In the genomic region with DNA sequence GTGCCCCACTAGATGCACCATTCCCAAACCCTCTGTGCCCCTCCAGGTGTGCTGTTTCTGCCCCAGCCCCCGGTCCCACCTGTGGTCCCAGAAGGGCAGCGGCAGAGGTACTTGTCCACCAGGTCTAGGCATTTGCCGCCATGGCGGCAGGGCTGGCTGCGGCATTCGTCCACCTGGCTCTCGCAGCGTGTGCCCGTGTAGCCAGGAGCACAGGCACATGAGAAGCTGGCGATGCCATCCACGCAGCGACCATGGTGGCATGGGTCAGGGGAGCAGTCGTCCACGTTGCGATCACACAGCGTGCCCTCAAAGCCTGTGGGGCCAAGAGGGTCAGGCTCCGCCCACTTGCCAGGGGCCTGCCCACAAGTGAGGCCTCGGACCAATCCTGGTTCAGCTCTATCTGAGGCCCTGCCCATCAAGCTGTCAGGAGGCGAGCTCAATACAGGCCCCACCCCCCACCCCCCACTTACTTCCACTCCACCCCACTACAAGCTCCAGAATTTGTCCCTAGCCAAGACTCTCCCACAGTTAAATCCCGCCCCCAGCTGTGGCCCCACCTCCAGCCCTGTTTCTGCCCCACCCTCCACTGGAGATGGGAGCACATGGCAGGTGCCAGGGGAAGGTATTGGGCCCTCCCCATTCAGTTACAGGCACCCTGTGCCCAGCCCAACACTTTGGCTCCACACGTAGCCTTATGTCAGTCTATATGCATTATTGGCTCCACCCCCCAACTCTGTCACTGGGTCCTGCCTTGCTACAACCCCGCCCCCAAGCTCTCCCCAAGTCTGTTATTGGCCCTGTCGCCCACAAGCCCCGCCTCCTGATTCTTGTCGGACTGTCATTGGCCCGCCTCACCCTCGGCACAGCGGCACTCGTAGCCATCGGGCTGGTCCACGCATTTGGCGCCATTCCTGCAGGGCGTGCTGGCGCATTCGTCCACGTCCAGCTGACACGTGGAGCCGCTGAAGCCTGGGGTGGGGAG, we compare ENCODE assay signal across 2 cellular contexts.
TF ChIP-seq lines count a peak whose summit lies in the region.

No MANE protein-coding gene starts in this region.

TF ChIP-seq in K562, 482 proteins besides CTCF, POLR2A, EP300 and RAD21 (continues in another document):
- TF ChIP-seq HNRNPH1 (optimal IDR thresholded peaks at IDR 0.05; ENCODE audit: low read depth, low read length) (no peak), CHD2 (IDR thresholded peaks at IDR 0.05; ENCODE audit: low read depth, low read length) (0 out of 2 replicates have a peak, but pooled peaks have one; percentile 12), ZNF551 (CRISPR knock-in tag; IDR thresholded peaks at IDR 0.05) (no peak), NFYB (IDR thresholded peaks at IDR 0.05; ENCODE audit: extremely low read depth, insufficient read length) (peak; percentile 43)
- TF ChIP-seq, protein P1, sequence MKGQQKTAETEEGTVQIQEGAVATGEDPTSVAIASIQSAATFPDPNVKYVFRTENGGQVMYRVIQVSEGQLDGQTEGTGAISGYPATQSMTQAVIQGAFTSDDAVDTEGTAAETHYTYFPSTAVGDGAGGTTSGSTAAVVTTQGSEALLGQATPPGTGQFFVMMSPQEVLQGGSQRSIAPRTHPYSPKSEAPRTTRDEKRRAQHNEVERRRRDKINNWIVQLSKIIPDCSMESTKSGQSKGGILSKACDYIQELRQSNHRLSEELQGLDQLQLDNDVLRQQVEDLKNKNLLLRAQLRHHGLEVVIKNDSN (CRISPR knock-in tag; IDR thresholded peaks at IDR 0.05): peak; percentile 12; the same call in 1 of the 2 replicates
- TF ChIP-seq, protein P2, sequence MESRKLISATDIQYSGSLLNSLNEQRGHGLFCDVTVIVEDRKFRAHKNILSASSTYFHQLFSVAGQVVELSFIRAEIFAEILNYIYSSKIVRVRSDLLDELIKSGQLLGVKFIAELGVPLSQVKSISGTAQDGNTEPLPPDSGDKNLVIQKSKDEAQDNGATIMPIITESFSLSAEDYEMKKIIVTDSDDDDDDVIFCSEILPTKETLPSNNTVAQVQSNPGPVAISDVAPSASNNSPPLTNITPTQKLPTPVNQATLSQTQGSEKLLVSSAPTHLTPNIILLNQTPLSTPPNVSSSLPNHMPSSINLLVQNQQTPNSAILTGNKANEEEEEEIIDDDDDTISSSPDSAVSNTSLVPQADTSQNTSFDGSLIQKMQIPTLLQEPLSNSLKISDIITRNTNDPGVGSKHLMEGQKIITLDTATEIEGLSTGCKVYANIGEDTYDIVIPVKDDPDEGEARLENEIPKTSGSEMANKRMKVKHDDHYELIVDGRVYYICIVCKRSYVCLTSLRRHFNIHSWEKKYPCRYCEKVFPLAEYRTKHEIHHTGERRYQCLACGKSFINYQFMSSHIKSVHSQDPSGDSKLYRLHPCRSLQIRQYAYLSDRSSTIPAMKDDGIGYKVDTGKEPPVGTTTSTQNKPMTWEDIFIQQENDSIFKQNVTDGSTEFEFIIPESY (CRISPR knock-in tag; IDR thresholded peaks at IDR 0.05): peak; percentile 27; the same call in 1 of the 2 replicates

TF ChIP-seq in GM12891, 5 proteins besides CTCF, POLR2A, EP300 and RAD21:
- TF ChIP-seq POU2F2 (IDR thresholded peaks at IDR 0.05; ENCODE audit: low read depth, low read length) (no peak), TAF1 (IDR thresholded peaks at IDR 0.05; ENCODE audit: low read depth, low read length) (no peak), PAX5 (IDR thresholded peaks at IDR 0.05; ENCODE audit: insufficient read depth, low read length, severe bottlenecking) (no peak), SPI1 (IDR thresholded peaks at IDR 0.05; ENCODE audit: low read depth, low read length) (no peak), POLR2AphosphoS5 (IDR thresholded peaks at IDR 0.05; ENCODE audit: low read depth, low read length) (no peak)
